Comparison of ENCODE assay signal across 29 cellular contexts in genomic region chr12:51361419-51362016, GRCh38. TPM values are rescaled to one million over a fixed set of nuclear protein-coding genes. Genes with fewer than 3 reads are reported as not detected.
A peak's percentile ranks its signal among the peaks of the same experiment; 100 is the strongest.
DNase-seq lines count a peak whose midpoint lies in the region; ATAC-seq and TF ChIP-seq lines count a peak whose summit lies in the region.
"Had no signal": no experiment of that assay in that cellular context is flagged by ENCODE, and none has a peak within 500 bp of the region (broad histone marks: within the 10 kb centered on the region; RNA-seq: fewer than 3 reads in every experiment).

No MANE protein-coding gene starts in this region.

- H3K4me2 ChIP-seq in smooth muscle cell: no peak overlapping the region

- no peaks in the 10 kb centered on the region for H3K9me3 ChIP-seq in CD4-positive, CD25-positive, alpha-beta regulatory T cell (ENCODE audit: control insufficient read depth in 2 of 2, low read length in 2 of 2)
- H3K9me3 ChIP-seq in breast epithelium: no peaks in the 10 kb centered on the region
- no peaks in the 10 kb centered on the region for H3K9me3 ChIP-seq in lower lobe of right lung
- no peaks in the 10 kb centered on the region for H3K9me3 ChIP-seq in smooth muscle cell (replicated peaks; ENCODE audit: low read depth)
- H3K9me3 ChIP-seq: gastrocnemius medialis, stomach, upper lobe of left lung had no signal

- no peaks in the 10 kb centered on the region for H3K9me3 Mint-ChIP-seq in CD4-positive, CD25-positive, alpha-beta regulatory T cell
- H3K9me3 Mint-ChIP-seq: central memory CD8-positive, alpha-beta T cell; memory B cell; naive B cell had no signal

- ATAC-seq in CD4-positive, CD25-positive, alpha-beta regulatory T cell (ENCODE audit: low read depth in 2 of 2): peak in 1 of 2 donors; percentile 30
- ATAC-seq in omental fat pad (ENCODE audit: low FRiP score) (peak; percentile 37), lower lobe of right lung (no peak)
- ATAC-seq: esophagus mucosa, gastrocnemius medialis had no signal

- DNase-seq in CD4-positive, CD25-positive, alpha-beta regulatory T cell: no peak
- DNase-seq in omental fat pad (ENCODE audit: low spot score) (no peak), breast epithelium (ENCODE audit: low spot score in 2 of 2) (no peak), COR-L47 (lab: John Stamatoyannopoulos, UW) (no peak), lower lobe of right lung (no peak), smooth muscle cell (lab: John Stamatoyannopoulos, UW; ENCODE audit: unreplicated experiment) (no peak)
- DNase-seq: activated CD4-positive, alpha-beta T cell treated with anti-CD3 and anti-CD28 coated beads, Interleukin-2, amount 10 ng/mL, durations not matched to agents 24 days and 14 days; activated CD8-positive, alpha-beta memory T cell treated with anti-CD3 and anti-CD28 coated beads, Interleukin-2, amount 50 U/mL, for 4 hours; activated effector memory CD4-positive, alpha-beta T cell treated with Interleukin-2 at 50 U/mL for 16 hours; AML-193; EL; gastrocnemius medialis; naive B cell; NCI-H1694; NCI-H2171 treated with DMSO at 0.1 percent for 48 hours; NCI-H526 treated with DMSO at 0.1 percent for 48 hours; stimulated activated CD4-positive, alpha-beta T cell treated with anti-CD3 and anti-CD28 coated beads, Interleukin-4, amount 100 ng/mL, for 1 hour; stomach; upper lobe of left lung had no signal

- no peak overlapping the region for H3K4me3 Mint-ChIP-seq in CD4-positive, CD25-positive, alpha-beta regulatory T cell
- H3K4me3 Mint-ChIP-seq: activated CD4-positive, alpha-beta T cell treated with anti-CD3 and anti-CD28 coated beads, Interleukin-2, amount 10 ng/mL, durations not matched to agents 24 days and 14 days; central memory CD8-positive, alpha-beta T cell; memory B cell had no signal

- no peaks in the 10 kb centered on the region for H3K27me3 ChIP-seq in CD4-positive, CD25-positive, alpha-beta regulatory T cell (ENCODE audit: control insufficient read depth, insufficient read depth, low read length)
- H3K27me3 ChIP-seq in breast epithelium: no peaks in the 10 kb centered on the region
- no peaks in the 10 kb centered on the region for H3K27me3 ChIP-seq in lower lobe of right lung (ENCODE audit: low read depth)
- H3K27me3 ChIP-seq in smooth muscle cell (ENCODE audit: low read depth): no peaks in the 10 kb centered on the region
- H3K27me3 ChIP-seq: gastrocnemius medialis, stomach, upper lobe of left lung had no signal

- no peak for TF ChIP-seq POLR2A in breast epithelium (IDR thresholded peaks at IDR 0.05)

- no peak for TF ChIP-seq CTCF in omental fat pad (IDR thresholded peaks at IDR 0.05)
- TF ChIP-seq CTCF in breast epithelium (IDR thresholded peaks at IDR 0.05): no peak
- no peak for TF ChIP-seq CTCF in lower lobe of right lung (IDR thresholded peaks at IDR 0.05)
- no peak for TF ChIP-seq CTCF in smooth muscle cell (IDR thresholded peaks at IDR 0.05; ENCODE audit: borderline replicate concordance, insufficient read depth, poor library complexity, severe bottlenecking)

- H3K27me3 Mint-ChIP-seq in CD4-positive, CD25-positive, alpha-beta regulatory T cell: no peaks in the 10 kb centered on the region
- H3K27me3 Mint-ChIP-seq: activated CD4-positive, alpha-beta T cell treated with anti-CD3 and anti-CD28 coated beads, Interleukin-2, amount 10 ng/mL, durations not matched to agents 24 days and 14 days; central memory CD8-positive, alpha-beta T cell; memory B cell; naive B cell had no signal

- peaks cover 17% of the 10 kb centered on the region for H3K36me3 ChIP-seq in CD4-positive, CD25-positive, alpha-beta regulatory T cell (ENCODE audit: control insufficient read depth, insufficient read depth, low read length)
- H3K36me3 ChIP-seq in breast epithelium: no peaks in the 10 kb centered on the region
- H3K36me3 ChIP-seq in lower lobe of right lung: no peaks in the 10 kb centered on the region
- H3K36me3 ChIP-seq in smooth muscle cell (ENCODE audit: low read depth): no peaks in the 10 kb centered on the region
- H3K36me3 ChIP-seq: gastrocnemius medialis, upper lobe of left lung had no signal

- intact Hi-C loops in breast epithelium (cut with DNase I; ENCODE audit: low total_unique reads) (no loop called here), lower lobe of right lung (cut with DNase I) (no loop called here)

- H3K4me1 ChIP-seq in CD4-positive, CD25-positive, alpha-beta regulatory T cell (ENCODE audit: control insufficient read depth, insufficient read depth, low read length, poor library complexity, severe bottlenecking): no peaks in the 10 kb centered on the region
- H3K4me1 ChIP-seq in breast epithelium (no peaks in the 10 kb centered on the region), lower lobe of right lung (no peaks in the 10 kb centered on the region), smooth muscle cell (ENCODE audit: low read depth) (no peaks in the 10 kb centered on the region)
- H3K4me1 ChIP-seq: gastrocnemius medialis, stomach, upper lobe of left lung had no signal

- WGBS in smooth muscle cell (ENCODE audit: low lambda C conversion rate): 96% methylated on average over 7 of the region's 7 CpGs

- H3K79me2 ChIP-seq in smooth muscle cell (ENCODE audit: low read depth): no peaks in the 10 kb centered on the region

- H3K36me3 Mint-ChIP-seq in CD4-positive, CD25-positive, alpha-beta regulatory T cell: peaks cover 31% of the 10 kb centered on the region

- no peak overlapping the region for H3K9ac ChIP-seq in smooth muscle cell (ENCODE audit: low read depth)

- TF ChIP-seq EP300 in Ishikawa (IDR thresholded peaks at IDR 0.05; ENCODE audit: borderline replicate concordance): no peak

- H3K27ac Mint-ChIP-seq in CD4-positive, CD25-positive, alpha-beta regulatory T cell: peak overlapping the region in 2 of 3 donors; percentile 15 to 82
- H3K27ac Mint-ChIP-seq: activated CD4-positive, alpha-beta T cell treated with anti-CD3 and anti-CD28 coated beads, Interleukin-2, amount 10 ng/mL, durations not matched to agents 24 days and 14 days; memory B cell had no signal

- H3K4me1 Mint-ChIP-seq in CD4-positive, CD25-positive, alpha-beta regulatory T cell: peaks cover 0 to 18% (median 11%) of the 10 kb centered on the region in 4 donors
- H3K4me1 Mint-ChIP-seq: central memory CD8-positive, alpha-beta T cell had no signal

- H3K27ac ChIP-seq in CD4-positive, CD25-positive, alpha-beta regulatory T cell (ENCODE audit: insufficient read depth, low read length, poor library complexity, severe bottlenecking): no peak overlapping the region
- H3K27ac ChIP-seq in cingulate gyrus (ENCODE audit: low read depth, low read length) (peak overlapping the region; percentile 93), breast epithelium (no peak overlapping the region), lower lobe of right lung (no peak overlapping the region), smooth muscle cell (ENCODE audit: low read depth) (no peak overlapping the region)
- H3K27ac ChIP-seq: gastrocnemius medialis, HL-60, stomach, upper lobe of left lung had no signal

- no peak overlapping the region for H3K4me3 ChIP-seq in CD4-positive, CD25-positive, alpha-beta regulatory T cell (ENCODE audit: low read depth, low read length)
- H3K4me3 ChIP-seq in breast epithelium (no peak overlapping the region), lower lobe of right lung (no peak overlapping the region), smooth muscle cell (no peak overlapping the region)
- H3K4me3 ChIP-seq: gastrocnemius medialis, stomach, upper lobe of left lung had no signal

- no peaks in the 10 kb centered on the region for H3F3A ChIP-seq in smooth muscle cell (ENCODE audit: low read depth)

- peak; percentile 23; the same call in 1 of the 2 replicates for TF ChIP-seq RAD21 in Ishikawa (IDR thresholded peaks at IDR 0.05; ENCODE audit: low read depth)

- H4K20me1 ChIP-seq in smooth muscle cell (ENCODE audit: low read depth): no peaks in the 10 kb centered on the region

- no peak overlapping the region for H2AFZ ChIP-seq in smooth muscle cell (ENCODE audit: low read depth)

RNA-seq across cellular contexts. Expression of gene CELA1, which starts 15.0 kb away (rescaled TPM):
- not detected for total RNA-seq in CD4-positive, CD25-positive, alpha-beta regulatory T cell
- 1 to 10 TPM in 3 of 4 donors, under 1 TPM in 1; 0.25 to 2.0 (median 1.4) TPM for polyA plus RNA-seq in CD4-positive, CD25-positive, alpha-beta regulatory T cell
- total RNA-seq in omental fat pad (not detected), breast epithelium (not detected), lower lobe of right lung (not detected), smooth muscle cell (not detected in 2 replicates)
- polyA plus RNA-seq in smooth muscle cell: not detected in 2 replicates
- total RNA-seq: activated CD4-positive, alpha-beta T cell treated with anti-CD3 and anti-CD28 coated beads, Interleukin-2, amount 10 ng/mL, durations not matched to agents 24 days and 14 days; esophagus mucosa; gastrocnemius medialis; posterior vena cava; stomach; upper lobe of left lung had no signal
- polyA plus RNA-seq: adipose tissue, keratinocyte, small intestine, stomach had no signal

RNA-seq across cellular contexts. Expression of gene GALNT6, which starts 29.7 kb away (rescaled TPM):
- total RNA-seq in CD4-positive, CD25-positive, alpha-beta regulatory T cell: 19.5 TPM
- 1 to 10 TPM; 2.3 to 4.8 (median 2.7) TPM for polyA plus RNA-seq in CD4-positive, CD25-positive, alpha-beta regulatory T cell
- total RNA-seq in omental fat pad (10 to 100 TPM in 3 of 4 donors, 1 to 10 TPM in 1; 4.2 to 12.9 (median 10.7) TPM), breast epithelium (10 to 100 TPM in 2 of 3 donors, 1 to 10 TPM in 1; 5.8 to 55.8 (median 48.2) TPM), lower lobe of right lung (24.0 TPM), smooth muscle cell (38.5 and 55.6 TPM in 2 replicates)
- polyA plus RNA-seq in smooth muscle cell: 7.8 and 31.2 TPM in 2 replicates

RNA-seq across cellular contexts. Expression of gene BIN2, which starts 37.5 kb away (rescaled TPM):
- total RNA-seq in CD4-positive, CD25-positive, alpha-beta regulatory T cell: 273 TPM
- polyA plus RNA-seq in CD4-positive, CD25-positive, alpha-beta regulatory T cell: 100 to 1,000 TPM; 204 to 255 (median 228) TPM
- 10 to 100 TPM in 3 of 4 donors, 1 to 10 TPM in 1; 4.8 to 26.5 (median 13.0) TPM for total RNA-seq in omental fat pad
- total RNA-seq in breast epithelium: 1 to 10 TPM; 2.3 to 7.6 (median 6.2) TPM
- 45.4 TPM for total RNA-seq in lower lobe of right lung
- not detected in 2 replicates for total RNA-seq in smooth muscle cell
- not detected in 2 replicates for polyA plus RNA-seq in smooth muscle cell
- polyA plus RNA-seq: keratinocyte had no signal
